Comparison of ENCODE assay signal across 13 cellular contexts in genomic region chr15:32818758-32819405, GRCh38.
DNase-seq lines count a peak whose midpoint lies in the region; ATAC-seq and TF ChIP-seq lines count a peak whose summit lies in the region.
"Had no signal": no experiment of that assay in that cellular context is flagged by ENCODE, and none has a peak within 500 bp of the region (broad histone marks: within the 10 kb centered on the region; RNA-seq: fewer than 3 reads in every experiment).

No MANE protein-coding gene starts in this region.

- no peak for TF ChIP-seq CTCF in brain microvascular endothelial cell (IDR thresholded peaks at IDR 0.05; ENCODE audit: low read depth, low read length, missing control alignments)
- no peak for TF ChIP-seq CTCF in omental fat pad (IDR thresholded peaks at IDR 0.05)

- DNase-seq in DMS79 (lab: John Stamatoyannopoulos, UW) (peak; percentile 88), NCI-H2081 treated with DMSO at 0.1 percent for 48 hours (lab: John Stamatoyannopoulos, UW) (peak; percentile 13), brain microvascular endothelial cell (no peak), omental fat pad (ENCODE audit: low spot score) (no peak), left lobe of liver (ENCODE audit: low spot score) (no peak)
- DNase-seq: activated CD4-positive, CD25-positive, alpha-beta regulatory T cell treated with anti-CD3 and anti-CD28 coated beads, Interleukin-2, amount 50 U/mL, for 72 hours; activated naive CD8-positive, alpha-beta T cell treated with anti-CD3 and anti-CD28 coated beads for 36 hours; DND-41; OCI-M1; stimulated activated naive CD4-positive, alpha-beta T cell treated with Interleukin-2 at 50 U/mL for 16 hours had no signal

- in situ Hi-C loops in brain microvascular endothelial cell (cut with HindIII; ENCODE audit: low pct_ligation_motif_present, low sequenced_read_pairs) = loop anchor here (25.0 kb wide), 1 partner anchor 157 kb away; no protein-coding TSS in a partner anchor

- ATAC-seq in omental fat pad (ENCODE audit: low FRiP score) (peak; percentile 51), GM19324 (IDR thresholded peaks at IDR 0.05; ENCODE audit: low FRiP score, unreplicated experiment) (no peak), left lobe of liver (no peak), GM18517 (IDR thresholded peaks at IDR 0.05; ENCODE audit: unreplicated experiment) (no peak), HG03571 (IDR thresholded peaks at IDR 0.05; ENCODE audit: unreplicated experiment) (no peak)

- H3K27me3 ChIP-seq in brain microvascular endothelial cell (replicated peaks) = no peaks in the 10 kb centered on the region

- H3K4me3 ChIP-seq in brain microvascular endothelial cell (ENCODE audit: low read depth, low read length) = no peak overlapping the region

- peak overlapping the region; percentile 66 for H3K27ac ChIP-seq in brain microvascular endothelial cell

- no peaks in the 10 kb centered on the region for H3K36me3 ChIP-seq in brain microvascular endothelial cell (replicated peaks)

Comparison
In these comparisons a context has a peak if more than half of its experiments do, and no peak if none do; other contexts are left out.
1. DNase-seq: peak in DMS79 (single experiment) and NCI-H2081 treated with DMSO at 0.1 percent for 48 hours (single experiment); none in brain microvascular endothelial cell (single experiment), omental fat pad (single experiment) and left lobe of liver (single experiment).